In the genomic region with DNA sequence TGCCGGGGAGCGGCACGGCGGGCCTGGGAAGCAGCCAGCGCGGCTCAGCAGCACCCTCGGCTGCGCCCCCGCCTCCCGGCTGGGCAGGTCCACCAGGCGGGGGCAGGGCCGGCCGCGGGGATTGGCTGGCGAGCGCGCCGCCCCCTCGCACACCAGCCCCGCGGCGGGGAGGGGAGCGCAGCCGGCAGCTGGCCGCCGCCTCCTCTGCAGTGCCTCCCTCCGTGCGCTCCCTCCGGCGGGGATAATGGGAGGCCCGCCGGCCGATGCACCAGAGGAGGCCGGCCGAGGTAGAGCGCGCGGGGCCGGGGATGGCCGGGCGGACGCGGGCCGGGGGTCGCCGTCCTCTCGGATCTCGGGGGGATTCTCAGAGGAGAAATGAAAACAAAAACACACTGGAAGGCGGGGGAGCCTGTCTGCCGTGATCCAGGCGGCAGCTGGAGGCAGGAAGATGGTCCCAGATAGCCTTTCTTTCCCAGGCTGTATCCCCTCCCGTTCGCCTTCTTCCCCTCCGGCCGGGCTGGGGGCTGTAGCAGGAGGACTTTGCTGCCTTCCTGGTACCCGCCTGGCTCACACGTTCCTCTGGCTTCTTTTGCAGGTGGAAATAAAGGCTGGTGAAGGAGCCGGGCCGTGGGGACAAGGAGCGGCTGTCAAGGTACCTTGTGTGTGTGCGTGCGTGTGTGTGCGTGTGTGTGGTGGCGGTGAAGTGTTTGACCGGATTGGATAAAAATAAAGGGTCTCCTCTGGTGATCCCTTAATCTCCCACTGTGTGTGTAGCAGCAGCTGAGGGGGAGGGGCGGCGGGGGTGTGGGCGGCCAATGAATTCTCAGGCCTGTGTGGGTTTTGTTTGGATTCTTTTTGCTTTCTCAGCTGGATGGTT, we compare ENCODE assay signal across 8 cellular contexts. TPM values are rescaled to one million over a fixed set of nuclear protein-coding genes. Genes with fewer than 3 reads are reported as not detected.
DNase-seq lines count a peak whose midpoint lies in the region; ATAC-seq and TF ChIP-seq lines count a peak whose summit lies in the region.

No MANE protein-coding gene starts in this region.

- DNase-seq in NCI-H2029 treated with DMSO at 0.1 percent for 48 hours (lab: John Stamatoyannopoulos, UW): peak; percentile 30
- DNase-seq in activated B cell treated with CpG ODN at 0.5 μM for 24 hours: peak; percentile 78
- DNase-seq in cerebellum (ENCODE audit: low spot score): peak; percentile 91
- peak; percentile 80 for DNase-seq in kidney tubule cell (ENCODE audit: low spot score)
- DNase-seq in stimulated activated CD4-positive, alpha-beta T cell treated with anti-CD3 and anti-CD28 coated beads, Interleukin-15, amount 100 ng/mL, for 24 hours: peak; percentile 87
- no peak for DNase-seq in NK-92 treated with Interleukin-12 subunit alpha and Interleukin-12 subunit beta, amount 100 ng/mL, for 24 hours (lab: John Stamatoyannopoulos, UW)

- ATAC-seq in HG02840 (IDR thresholded peaks at IDR 0.05; ENCODE audit: low FRiP score, unreplicated experiment) (peak; percentile 81), activated B cell treated with CpG ODN at 0.5 μM for 24 hours (ENCODE audit: low read depth) (peak; percentile 91)

- peaks cover 42% of the 10 kb centered on the region for H3K36me3 Mint-ChIP-seq in activated B cell treated with CpG ODN at 0.5 μM for 24 hours (ENCODE audit: low read depth)

- CTCF ChIA-PET in activated B cell treated with CpG ODN at 0.5 μM for 24 hours (lab: Charles Lee): interaction anchor here (0.6 to 1.2 kb wide), 5 partner anchors 32 to 145 kb away, joined by 3 to 5 read pairs (median 3); no protein-coding TSS in a partner anchor

- peak overlapping the region; percentile 50 for H3K27ac Mint-ChIP-seq in activated B cell treated with CpG ODN at 0.5 μM for 24 hours

- no peak for TF ChIP-seq CTCF in activated B cell treated with CpG ODN at 0.5 μM for 24 hours (IDR thresholded peaks at IDR 0.05)

- no peaks in the 10 kb centered on the region for H3K27me3 Mint-ChIP-seq in activated B cell treated with CpG ODN at 0.5 μM for 24 hours

- peaks cover 73% of the 10 kb centered on the region for H3K4me1 Mint-ChIP-seq in activated B cell treated with CpG ODN at 0.5 μM for 24 hours

- TF ChIP-seq POLR2A in GM15510 (IDR thresholded peaks at IDR 0.05; ENCODE audit: borderline replicate concordance, extremely low read depth, insufficient read length): peak; percentile 33

- H3K4me3 Mint-ChIP-seq in activated B cell treated with CpG ODN at 0.5 μM for 24 hours: peak overlapping the region; percentile 82

- intact Hi-C loops in activated B cell treated with CpG ODN at 0.5 μM for 24 hours (cut with micrococcal nuclease): loop anchor here (1.0 to 5.0 kb wide), 7 partner anchors 17 to 176 kb away; a partner anchor contains a TSS

- POLR2A ChIA-PET in activated B cell treated with CpG ODN at 0.5 μM for 24 hours (lab: Charles Lee): interaction anchor here (0.6 to 3.3 kb wide), 11 partner anchors 14 to 196 kb away, joined by 3 to 36 read pairs (median 5); a partner anchor contains a TSS

- no peaks in the 10 kb centered on the region for H3K9me3 Mint-ChIP-seq in activated B cell treated with CpG ODN at 0.5 μM for 24 hours

RNA-seq across cellular contexts. Expression of a gene that starts 18.0 kb away (rescaled TPM):
- 52.6 and 60.1 TPM in 2 replicates for total RNA-seq in activated B cell treated with CpG ODN at 0.5 μM for 24 hours
- total RNA-seq in cerebellum: 22.0 TPM
